ENCODE assay signal across 1 cellular context in genomic region chr14:51430600-51430999, GRCh38.
TF ChIP-seq lines count a peak whose summit lies in the region.

No MANE protein-coding gene starts in this region.

TF ChIP-seq in H1, 55 proteins besides CTCF, POLR2A, EP300 and RAD21:
- no peak for TF ChIP-seq SP1 (IDR thresholded peaks at IDR 0.05; ENCODE audit: low read depth, low read length)
- no peak for TF ChIP-seq YY1 (IDR thresholded peaks at IDR 0.05; ENCODE audit: low read depth, low read length)
- TF ChIP-seq GABPA (IDR thresholded peaks at IDR 0.05; ENCODE audit: borderline replicate concordance, insufficient read depth, low read length) = no peak
- TF ChIP-seq BCL11A (IDR thresholded peaks at IDR 0.05; ENCODE audit: low read depth in 2 of 2, low read length in 2 of 2) = no peak
- TF ChIP-seq HDAC6 (IDR thresholded peaks at IDR 0.05; ENCODE audit: low read depth, low read length) = no peak
- TF ChIP-seq RNF2 (IDR thresholded peaks at IDR 0.05; ENCODE audit: borderline replicate concordance, low read depth, low read length, missing control alignments, poor library complexity, severe bottlenecking) = no peak
- no peak for TF ChIP-seq GTF2F1 (IDR thresholded peaks at IDR 0.05; ENCODE audit: borderline replicate concordance, low read depth, low read length)
- no peak for TF ChIP-seq SUZ12 (IDR thresholded peaks at IDR 0.05; ENCODE audit: low read length)
- no peak for TF ChIP-seq CHD1 (IDR thresholded peaks at IDR 0.05; ENCODE audit: low read depth, low read length)
- TF ChIP-seq SIX5 (IDR thresholded peaks at IDR 0.05; ENCODE audit: low read depth, low read length) = no peak
TF ChIP-seq in H1: peak in this region for 0.
